Comparison of ENCODE assay signal across 21 cellular contexts in genomic region chr6:136820541-136820940, GRCh38.
"Had no signal": no experiment of that assay in that cellular context is flagged by ENCODE, and none has a peak within 500 bp of the region (broad histone marks: within the 10 kb centered on the region; RNA-seq: fewer than 3 reads in every experiment).

No MANE protein-coding gene starts in this region.

- DNase-seq: activated CD4-positive, alpha-beta T cell treated with anti-CD3 and anti-CD28 coated beads for 4 hours; activated CD4-positive, alpha-beta T cell treated with anti-CD3 and anti-CD28 coated beads, Interleukin-2, amount 50 U/mL, for 4 hours; activated naive CD4-positive, alpha-beta T cell treated with Interleukin-2 at 50 U/mL for 16 hours; activated T-cell treated with anti-CD3 and anti-CD28 coated beads for 4 hours; activated T-cell treated with anti-CD3 and anti-CD28 coated beads, Interleukin-2, amount 50 U/mL, for 72 hours; anterior cingulate cortex; dorsolateral prefrontal cortex; effector memory CD4-positive, alpha-beta T cell; islet precursor cell; naive thymus-derived CD4-positive, alpha-beta T cell; occipital lobe; stimulated activated naive CD4-positive, alpha-beta T cell; T-helper 1 cell had no signal

- H3K9me3 ChIP-seq: tibial nerve had no signal

- H3K4me3 ChIP-seq: cardiac muscle cell, coronary artery, dorsolateral prefrontal cortex, hepatocyte, neural progenitor cell, smooth muscle cell, tibial nerve had no signal

- H3K9ac ChIP-seq: neural progenitor cell had no signal

- H3K27ac ChIP-seq: cardiac muscle cell, coronary artery, dorsolateral prefrontal cortex, hepatocyte, neural progenitor cell, tibial nerve, VCaP had no signal

- H2AFZ ChIP-seq: hepatocyte, neural progenitor cell had no signal

- H3K36me3 ChIP-seq: cardiac muscle cell, neural progenitor cell had no signal

- H3K4me1 ChIP-seq: neural progenitor cell had no signal

- H3K27me3 ChIP-seq: dorsolateral prefrontal cortex, tibial nerve had no signal

- H3K4me2 ChIP-seq: hepatocyte, neural progenitor cell, smooth muscle cell had no signal

- ATAC-seq: activated T-cell treated with anti-CD3 and anti-CD28 coated beads, Interleukin-2, amount 50 U/mL, for 72 hours; naive thymus-derived CD4-positive, alpha-beta T cell; sciatic nerve had no signal
